Comparison of ENCODE assay signal across 1 cellular context in genomic region chr17:79902146-79902791, GRCh38.
TF ChIP-seq lines count a peak whose summit lies in the region.

No MANE protein-coding gene starts in this region.

TF ChIP-seq in GM23338, 12 proteins besides CTCF, POLR2A, EP300 and RAD21 (continued from another document):
- TF ChIP-seq REST (IDR thresholded peaks at IDR 0.05; ENCODE audit: unreplicated experiment) (no peak), ZNF331 (CRISPR knock-in tag; IDR thresholded peaks at IDR 0.05; ENCODE audit: low read depth) (no peak), EZH2phosphoT487 (IDR thresholded peaks at IDR 0.05; ENCODE audit: unreplicated experiment) (no peak), ZNF462 (CRISPR knock-in tag; IDR thresholded peaks at IDR 0.05) (no peak), EZH2 (IDR thresholded peaks at IDR 0.05; ENCODE audit: low read depth, unreplicated experiment) (no peak)
